ENCODE assay signal across 8 cellular contexts in the genomic region with DNA sequence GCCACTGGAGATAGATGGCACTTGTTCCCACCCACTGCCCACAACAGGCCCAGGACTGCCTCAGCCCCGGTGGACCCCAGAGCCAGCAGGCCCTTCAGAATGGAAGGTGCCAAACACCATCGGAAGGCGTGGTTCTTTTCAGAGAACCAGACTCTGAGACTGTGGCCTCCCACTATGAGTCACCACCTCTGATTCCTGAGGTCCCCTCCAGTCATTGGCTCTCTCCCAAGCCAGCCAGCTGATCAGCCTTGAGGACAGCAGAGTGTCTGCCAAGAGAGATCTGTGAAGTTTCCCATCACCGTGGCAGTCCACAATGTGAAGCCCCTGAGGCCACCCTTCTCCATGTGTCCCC. TPM values are rescaled to one million over a fixed set of nuclear protein-coding genes. Genes with fewer than 3 reads are reported as not detected.
A peak's percentile ranks its signal among the peaks of the same experiment; 100 is the strongest.
DNase-seq lines count a peak whose midpoint lies in the region; ATAC-seq and TF ChIP-seq lines count a peak whose summit lies in the region.

No MANE protein-coding gene starts in this region.

- H3K27ac Mint-ChIP-seq in activated T-helper 1 cell treated with anti-CD3 and anti-CD28 coated beads, Interleukin-12 subunit alpha, Interleukin-12 subunit beta, Interleukin-2, Interleukin-4 antibody, amounts not matched to agents 30 ng/mL and 10 ng/mL and 1 ng/mL, durations not matched to agents 14 hours and 24 hours and 36 hours: no peak overlapping the region

- no peak overlapping the region for H3K4me3 Mint-ChIP-seq in activated T-helper 1 cell treated with anti-CD3 and anti-CD28 coated beads, Interleukin-12 subunit alpha, Interleukin-12 subunit beta, Interleukin-2, Interleukin-4 antibody, amounts not matched to agents 30 ng/mL and 10 ng/mL and 1 ng/mL, durations not matched to agents 14 hours and 24 hours and 36 hours

- peaks cover under 1% of the 10 kb centered on the region for H3K9me3 Mint-ChIP-seq in activated T-helper 1 cell treated with anti-CD3 and anti-CD28 coated beads, Interleukin-12 subunit alpha, Interleukin-12 subunit beta, Interleukin-2, Interleukin-4 antibody, amounts not matched to agents 30 ng/mL and 10 ng/mL and 1 ng/mL, durations not matched to agents 14 hours and 24 hours and 36 hours

- peaks cover 6% of the 10 kb centered on the region for H3K36me3 Mint-ChIP-seq in activated T-helper 1 cell treated with anti-CD3 and anti-CD28 coated beads, Interleukin-12 subunit alpha, Interleukin-12 subunit beta, Interleukin-2, Interleukin-4 antibody, amounts not matched to agents 30 ng/mL and 10 ng/mL and 1 ng/mL, durations not matched to agents 14 hours and 24 hours and 36 hours (ENCODE audit: low read depth)

- peak; percentile 38 for DNase-seq in activated naive CD4-positive, alpha-beta T cell treated with Interleukin-2 at 50 U/mL for 16 hours
- DNase-seq in activated naive CD4-positive, alpha-beta T cell (lab: John Stamatoyannopoulos, UW): no peak
- DNase-seq in MV-4-11 (lab: John Stamatoyannopoulos, UW) (peak; percentile 87), heart right ventricle (peak; percentile 73 to 85), skeletal muscle cell (ENCODE audit: low read depth) (peak; percentile 77), T-helper 9 cell (no peak)
- peak; percentile 36 for DNase-seq in activated T-helper 1 cell treated with anti-CD3 and anti-CD28 coated beads, Interleukin-12 subunit alpha, Interleukin-12 subunit beta, Interleukin-2, Interleukin-4 antibody, amounts not matched to agents 30 ng/mL and 10 ng/mL and 1 ng/mL, durations not matched to agents 14 hours and 24 hours and 36 hours (ENCODE audit: low spot score)

- no peaks in the 10 kb centered on the region for H3K36me3 ChIP-seq in heart right ventricle

- intact Hi-C loops in activated T-helper 1 cell treated with anti-CD3 and anti-CD28 coated beads, Interleukin-12 subunit alpha, Interleukin-12 subunit beta, Interleukin-2, Interleukin-4 antibody, amounts not matched to agents 30 ng/mL and 10 ng/mL and 1 ng/mL, durations not matched to agents 14 hours and 24 hours and 36 hours (cut with micrococcal nuclease): loop anchor here (1.0 kb wide), 1 partner anchor 10 kb away; no protein-coding TSS in a partner anchor
- intact Hi-C loops in heart right ventricle (cut with DNase I): no loop called here

- peaks cover 5% of the 10 kb centered on the region for H3K27me3 Mint-ChIP-seq in activated T-helper 1 cell treated with anti-CD3 and anti-CD28 coated beads, Interleukin-12 subunit alpha, Interleukin-12 subunit beta, Interleukin-2, Interleukin-4 antibody, amounts not matched to agents 30 ng/mL and 10 ng/mL and 1 ng/mL, durations not matched to agents 14 hours and 24 hours and 36 hours (ENCODE audit: insufficient read depth)

- no peaks in the 10 kb centered on the region for H3K27me3 ChIP-seq in heart right ventricle

- peak overlapping the region in 1 of 10 donors; percentile 5 for H3K27ac ChIP-seq in heart right ventricle

- peaks cover 5 to 23% (median 9%) of the 10 kb centered on the region in 9 donors for H3K4me1 ChIP-seq in heart right ventricle

- 7 to 10% methylated on average over 4 of the region's 4 CpGs for WGBS in heart right ventricle, 2 donors

- ATAC-seq in HG02571 (IDR thresholded peaks at IDR 0.05; ENCODE audit: unreplicated experiment) (peak; percentile 92), heart right ventricle (peak; percentile 63 to 97 (median 90))

- peaks cover 26% of the 10 kb centered on the region for H3K4me1 Mint-ChIP-seq in activated T-helper 1 cell treated with anti-CD3 and anti-CD28 coated beads, Interleukin-12 subunit alpha, Interleukin-12 subunit beta, Interleukin-2, Interleukin-4 antibody, amounts not matched to agents 30 ng/mL and 10 ng/mL and 1 ng/mL, durations not matched to agents 14 hours and 24 hours and 36 hours (ENCODE audit: low read depth)

- H3K4me3 ChIP-seq in heart right ventricle: no peak overlapping the region
- no peak overlapping the region for H3K4me3 ChIP-seq in skeletal muscle cell (ENCODE audit: low read depth, low read length)

- no peaks in the 10 kb centered on the region for H3K9me3 ChIP-seq in heart right ventricle

- TF ChIP-seq CTCF in heart right ventricle (IDR thresholded peaks at IDR 0.05): no peak

RNA-seq across cellular contexts. Expression of a gene that starts 10.4 kb away (rescaled TPM):
- 64.1 and 66.1 TPM in 2 replicates for total RNA-seq in activated T-helper 1 cell treated with anti-CD3 and anti-CD28 coated beads, Interleukin-12 subunit alpha, Interleukin-12 subunit beta, Interleukin-2, Interleukin-4 antibody, amounts not matched to agents 30 ng/mL and 10 ng/mL and 1 ng/mL, durations not matched to agents 14 hours and 24 hours and 36 hours
- total RNA-seq in heart right ventricle: 10 to 100 TPM; 20.8 to 30.9 (median 26.4) TPM
- 1 to 10 TPM; 2.9 to 8.8 TPM for polyA plus RNA-seq in heart right ventricle

RNA-seq across cellular contexts. Expression of a gene that starts 20.0 kb away (rescaled TPM):
- 0.29 TPM in 2 replicates for total RNA-seq in activated T-helper 1 cell treated with anti-CD3 and anti-CD28 coated beads, Interleukin-12 subunit alpha, Interleukin-12 subunit beta, Interleukin-2, Interleukin-4 antibody, amounts not matched to agents 30 ng/mL and 10 ng/mL and 1 ng/mL, durations not matched to agents 14 hours and 24 hours and 36 hours
- not detected for total RNA-seq in heart right ventricle
- not detected for polyA plus RNA-seq in heart right ventricle

Comparison
In these comparisons a context has a peak if more than half of its experiments do, and no peak if none do; other contexts are left out.
1. DNase-seq: peak in activated naive CD4-positive, alpha-beta T cell treated with Interleukin-2 at 50 U/mL for 16 hours (single experiment), MV-4-11 (single experiment), activated T-helper 1 cell treated with anti-CD3 and anti-CD28 coated beads, Interleukin-12 subunit alpha, Interleukin-12 subunit beta, Interleukin-2, Interleukin-4 antibody, amounts not matched to agents 30 ng/mL and 10 ng/mL and 1 ng/mL, durations not matched to agents 14 hours and 24 hours and 36 hours (single experiment), heart right ventricle (2 of 2) and skeletal muscle cell (single experiment); none in activated naive CD4-positive, alpha-beta T cell (0 of 4) and T-helper 9 cell (single experiment).